In genomic region chr4:81211956-81212355, GRCh38 we compare ENCODE assay signal across 30 cellular contexts. TPM values are rescaled to one million over a fixed set of nuclear protein-coding genes. Genes with fewer than 3 reads are reported as not detected.
"Had no signal": no experiment of that assay in that cellular context is flagged by ENCODE, and none has a peak within 500 bp of the region (broad histone marks: within the 10 kb centered on the region; RNA-seq: fewer than 3 reads in every experiment).

No MANE protein-coding gene starts in this region.

- H3K27me3 ChIP-seq: vagina had no signal

- H3K4me3 ChIP-seq: coronary artery, dorsolateral prefrontal cortex, right lobe of liver, upper lobe of left lung, vagina had no signal

- H3K27ac Mint-ChIP-seq: activated naive CD4-positive, alpha-beta T cell treated with anti-CD3 and anti-CD28 coated beads, Interleukin-2, amount 50 U/mL, for 72 hours; activated T-cell treated with anti-CD3 and anti-CD28 coated beads, Interleukin-2, amount 50 U/mL, for 72 hours; effector memory CD8-positive, alpha-beta T cell; mesothelial cell of epicardium; naive B cell; nephron progenitor cell; stimulated activated effector memory CD8-positive, alpha-beta T cell treated with anti-CD3 and anti-CD28 coated beads, Interleukin-12 subunit alpha, Interleukin-12 subunit beta, amount 100 ng/mL, for 72 hours; stimulated activated naive CD8-positive, alpha-beta T cell treated with anti-CD3 and anti-CD28 coated beads, Interleukin-15, Interleukin-2, amounts not matched to agents 100 ng/mL and 50 ng/mL, for 24 hours; T-helper 2 cell treated with Interferon-gamma antibody and Interleukin-4, amounts not matched to agents 5 μg/mL and 100 μg/mL, for 36 hours had no signal

- H3K4me1 ChIP-seq: right lobe of liver, vagina had no signal

- DNase-seq: activated CD4-positive, alpha-beta T cell treated with anti-CD3 and anti-CD28 coated beads for 4 hours; activated CD4-positive, alpha-beta T cell treated with anti-CD3 and anti-CD28 coated beads, Interleukin-2, amount 50 U/mL, for 4 hours; activated naive CD4-positive, alpha-beta T cell; activated T-cell treated with anti-CD3 and anti-CD28 coated beads for 4 hours; activated T-cell treated with anti-CD3 and anti-CD28 coated beads, Interleukin-2, amount 50 U/mL, for 72 hours; anterior cingulate cortex; cerebellar nuclear complex; dorsolateral prefrontal cortex; effector memory CD8-positive, alpha-beta T cell; erythroblast; islet precursor cell; left ventricle myocardium superior; mammary epithelial cell; naive B cell; nephron progenitor cell; right lobe of liver; stimulated activated CD4-positive, alpha-beta T cell treated with anti-CD3 and anti-CD28 coated beads, Interleukin-12 subunit alpha, Interleukin-12 subunit beta, amount 100 ng/mL, for 4 hours; stimulated activated CD4-positive, alpha-beta T cell treated with anti-CD3 and anti-CD28 coated beads, Interleukin-4, amount 100 ng/mL, for 24 hours; T-helper 1 cell; upper lobe of left lung had no signal

- H3K4me3 Mint-ChIP-seq: activated T-cell treated with anti-CD3 and anti-CD28 coated beads, Interleukin-2, amount 50 U/mL, for 72 hours; effector memory CD8-positive, alpha-beta T cell; mesothelial cell of epicardium; naive B cell; nephron progenitor cell; stimulated activated effector memory CD8-positive, alpha-beta T cell treated with anti-CD3 and anti-CD28 coated beads, Interleukin-12 subunit alpha, Interleukin-12 subunit beta, amount 100 ng/mL, for 72 hours; stimulated activated naive CD8-positive, alpha-beta T cell treated with anti-CD3 and anti-CD28 coated beads, Interleukin-15, Interleukin-2, amounts not matched to agents 100 ng/mL and 50 ng/mL, for 24 hours; T-helper 2 cell treated with Interferon-gamma antibody and Interleukin-4, amounts not matched to agents 5 μg/mL and 100 μg/mL, for 36 hours had no signal

- H3K36me3 ChIP-seq: neutrophil, right lobe of liver, upper lobe of left lung, vagina had no signal

- ATAC-seq: activated naive CD4-positive, alpha-beta T cell treated with anti-CD3 and anti-CD28 coated beads, Interleukin-2, amount 50 U/mL, for 72 hours; activated T-cell treated with anti-CD3 and anti-CD28 coated beads, Interleukin-2, amount 50 U/mL, for 72 hours; effector memory CD8-positive, alpha-beta T cell; left ventricle myocardium superior; right lobe of liver; stimulated activated effector memory CD8-positive, alpha-beta T cell treated with anti-CD3 and anti-CD28 coated beads, Interleukin-12 subunit alpha, Interleukin-12 subunit beta, amount 100 ng/mL, for 72 hours had no signal

- H3K9me3 ChIP-seq: neutrophil, right lobe of liver, vagina had no signal

- H3K27ac ChIP-seq: coronary artery, dorsolateral prefrontal cortex, neutrophil, right lobe of liver, upper lobe of left lung, vagina, VCaP had no signal

- H3K36me3 Mint-ChIP-seq: activated naive CD4-positive, alpha-beta T cell treated with anti-CD3 and anti-CD28 coated beads, Interleukin-2, amount 50 U/mL, for 72 hours; mesothelial cell of epicardium; naive B cell; stimulated activated effector memory CD8-positive, alpha-beta T cell treated with anti-CD3 and anti-CD28 coated beads, Interleukin-12 subunit alpha, Interleukin-12 subunit beta, amount 100 ng/mL, for 72 hours had no signal

- H3K9me3 Mint-ChIP-seq: activated naive CD4-positive, alpha-beta T cell treated with anti-CD3 and anti-CD28 coated beads, Interleukin-2, amount 50 U/mL, for 72 hours; stimulated activated effector memory CD8-positive, alpha-beta T cell treated with anti-CD3 and anti-CD28 coated beads, Interleukin-12 subunit alpha, Interleukin-12 subunit beta, amount 100 ng/mL, for 72 hours; stimulated activated naive CD8-positive, alpha-beta T cell treated with anti-CD3 and anti-CD28 coated beads, Interleukin-15, Interleukin-2, amounts not matched to agents 100 ng/mL and 50 ng/mL, for 24 hours; T-helper 2 cell treated with Interferon-gamma antibody and Interleukin-4, amounts not matched to agents 5 μg/mL and 100 μg/mL, for 36 hours had no signal

RNA-seq across cellular contexts. Expression of gene PRKG2, which starts 3.1 kb away (rescaled TPM):
- total RNA-seq: osteocyte had no signal
